Comparison of ENCODE assay signal across 18 cellular contexts in the genomic region with DNA sequence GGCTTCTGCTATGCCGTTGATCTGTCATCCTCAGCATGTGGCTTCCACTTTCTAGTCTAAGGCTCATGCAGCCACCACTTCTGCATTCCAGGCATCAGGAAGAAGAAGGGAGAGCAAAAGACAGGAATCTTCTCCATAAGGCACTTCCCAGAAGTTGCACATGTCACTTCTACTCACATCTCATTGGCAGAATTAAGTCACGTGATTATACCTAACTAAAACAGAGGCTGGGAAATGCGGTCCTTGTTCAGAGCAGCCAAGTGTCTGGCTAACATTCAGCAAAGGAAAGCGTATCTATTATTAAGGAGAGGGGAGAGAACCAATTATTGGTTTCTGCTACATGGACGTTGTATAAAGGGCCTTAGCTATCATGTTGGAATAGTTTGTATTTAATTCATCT.
"Had no signal": no experiment of that assay in that cellular context is flagged by ENCODE, and none has a peak within 500 bp of the region (broad histone marks: within the 10 kb centered on the region; RNA-seq: fewer than 3 reads in every experiment).

No MANE protein-coding gene starts in this region.

- H3K36me3 Mint-ChIP-seq: naive thymus-derived CD4-positive, alpha-beta T cell; stimulated activated effector memory CD8-positive, alpha-beta T cell treated with anti-CD3 and anti-CD28 coated beads, Interleukin-12 subunit alpha, Interleukin-12 subunit beta, amount 100 ng/mL, for 72 hours; type B pancreatic cell had no signal

- H3K4me1 ChIP-seq: colonic mucosa, suprapubic skin had no signal

- H3K79me2 ChIP-seq: hepatocyte had no signal

- H3K4me3 ChIP-seq: colonic mucosa, hepatocyte, sigmoid colon, skin epidermis, suprapubic skin, thyroid gland had no signal

- H3K9me3 ChIP-seq: colonic mucosa, sigmoid colon, suprapubic skin, thyroid gland had no signal

- H3K36me3 ChIP-seq: colonic mucosa, sigmoid colon, suprapubic skin, thyroid gland had no signal

- H3K4me2 ChIP-seq: hepatocyte had no signal

- H3K27ac ChIP-seq: colonic mucosa, foreskin keratinocyte, hepatocyte, skin epidermis, suprapubic skin had no signal

- FAIRE-seq: urothelium cell line had no signal

- DNase-seq: colonic mucosa; dermis blood vessel endothelial cell; foreskin keratinocyte; head of caudate nucleus; naive thymus-derived CD4-positive, alpha-beta T cell; nephron progenitor cell; posterior cingulate gyrus; sigmoid colon; stimulated activated CD4-positive, alpha-beta T cell treated with anti-CD3 and anti-CD28 coated beads, Interleukin-2, amount 100 ng/mL, for 48 hours; stimulated activated CD8-positive, alpha-beta memory T cell treated with anti-CD3 and anti-CD28 coated beads, Interleukin-4, amount 100 ng/mL, for 48 hours; stimulated activated naive CD8-positive, alpha-beta T cell treated with anti-CD3 and anti-CD28 coated beads, Interleukin-15, Interleukin-2, amounts not matched to agents 100 U/mL and 50 U/mL, for 24 hours; thyroid gland had no signal

- H2AFZ ChIP-seq: hepatocyte had no signal

- H3K27me3 Mint-ChIP-seq: type B pancreatic cell had no signal

- H3K4me1 Mint-ChIP-seq: stimulated activated effector memory CD8-positive, alpha-beta T cell treated with anti-CD3 and anti-CD28 coated beads, Interleukin-12 subunit alpha, Interleukin-12 subunit beta, amount 100 ng/mL, for 72 hours had no signal

- ATAC-seq: foreskin keratinocyte; naive thymus-derived CD4-positive, alpha-beta T cell; stimulated activated effector memory CD8-positive, alpha-beta T cell treated with anti-CD3 and anti-CD28 coated beads, Interleukin-12 subunit alpha, Interleukin-12 subunit beta, amount 100 ng/mL, for 72 hours; stimulated activated naive CD8-positive, alpha-beta T cell treated with anti-CD3 and anti-CD28 coated beads, Interleukin-15, Interleukin-2, amounts not matched to agents 100 U/mL and 50 U/mL, for 24 hours had no signal

- H3K27me3 ChIP-seq: colonic mucosa, foreskin keratinocyte, hepatocyte, sigmoid colon, suprapubic skin, thyroid gland had no signal

- H3K9me3 Mint-ChIP-seq: naive thymus-derived CD4-positive, alpha-beta T cell; nephron progenitor cell; stimulated activated effector memory CD8-positive, alpha-beta T cell treated with anti-CD3 and anti-CD28 coated beads, Interleukin-12 subunit alpha, Interleukin-12 subunit beta, amount 100 ng/mL, for 72 hours; type B pancreatic cell had no signal

- H3K27ac Mint-ChIP-seq: naive thymus-derived CD4-positive, alpha-beta T cell; nephron progenitor cell; stimulated activated effector memory CD8-positive, alpha-beta T cell treated with anti-CD3 and anti-CD28 coated beads, Interleukin-12 subunit alpha, Interleukin-12 subunit beta, amount 100 ng/mL, for 72 hours; type B pancreatic cell had no signal

- H3K4me3 Mint-ChIP-seq: naive thymus-derived CD4-positive, alpha-beta T cell; nephron progenitor cell; stimulated activated effector memory CD8-positive, alpha-beta T cell treated with anti-CD3 and anti-CD28 coated beads, Interleukin-12 subunit alpha, Interleukin-12 subunit beta, amount 100 ng/mL, for 72 hours; type B pancreatic cell had no signal
